In the genomic region with DNA sequence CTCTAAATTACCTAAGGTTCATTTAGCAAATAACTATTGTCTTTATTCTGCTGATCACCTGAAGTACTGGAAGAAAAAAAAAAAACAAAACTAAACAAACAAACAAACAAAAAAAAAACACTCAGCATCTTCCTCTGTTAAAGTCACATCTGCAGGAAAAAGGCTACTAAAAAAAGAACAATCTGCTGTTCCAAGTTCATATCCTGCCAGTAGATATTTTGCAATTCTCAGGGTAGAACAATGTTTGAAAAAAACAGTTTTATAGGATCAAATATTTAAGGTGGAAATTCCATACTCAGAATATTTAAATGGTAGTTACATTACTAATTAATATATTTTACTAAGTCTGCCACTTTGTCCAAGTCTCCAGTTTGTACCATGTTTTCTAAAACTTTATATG, we compare ENCODE assay signal across 23 cellular contexts.
DNase-seq lines count a peak whose midpoint lies in the region; ATAC-seq, FAIRE-seq and TF ChIP-seq lines count a peak whose summit lies in the region.
"Had no signal": no experiment of that assay in that cellular context is flagged by ENCODE, and none has a peak within 500 bp of the region (broad histone marks: within the 10 kb centered on the region; RNA-seq: fewer than 3 reads in every experiment).

No MANE protein-coding gene starts in this region.

- intact Hi-C loops in Right ventricle myocardium superior (cut with DNase I) (no loop called here), cardiac septum (cut with DNase I) (loop anchor here (5.0 kb wide), 1 partner anchor 173 kb away; a partner anchor contains a TSS), kidney (cut with DNase I) (no loop called here)

- no peak for TF ChIP-seq EP300 in suprapubic skin (IDR thresholded peaks at IDR 0.05)

- ATAC-seq in Right ventricle myocardium superior (ENCODE audit: poor library complexity) (peak; percentile 63), GM21367 (IDR thresholded peaks at IDR 0.05; ENCODE audit: unreplicated experiment) (no peak)
- ATAC-seq: activated CD8-positive, alpha-beta memory T cell treated with anti-CD3 and anti-CD28 coated beads, Interleukin-2, amount 10 ng/mL, durations not matched to agents 7 days and 5 days; activated T-cell treated with anti-CD3 and anti-CD28 coated beads, Interleukin-2, amount 50 U/mL, for 72 hours; lower lobe of right lung; upper lobe of right lung had no signal

- no peak for TF ChIP-seq POLR2A in suprapubic skin (IDR thresholded peaks at IDR 0.05)

- H3K27me3 ChIP-seq in suprapubic skin = no peaks in the 10 kb centered on the region
- H3K27me3 ChIP-seq: BLaER1, breast epithelium, neural progenitor cell, upper lobe of right lung had no signal

- H3K9ac ChIP-seq in kidney (ENCODE audit: low read length in 2 of 2) = no peak overlapping the region
- H3K9ac ChIP-seq: BLaER1, neural progenitor cell had no signal

- TF ChIP-seq CTCF in cardiac fibroblast (IDR thresholded peaks at IDR 0.05; ENCODE audit: low read depth, low read length) (no peak), kidney (IDR thresholded peaks at IDR 0.05; ENCODE audit: borderline replicate concordance, extremely low read depth, insufficient read depth) (no peak), suprapubic skin (IDR thresholded peaks at IDR 0.05) (no peak)

- no peaks in the 10 kb centered on the region for H3K36me3 ChIP-seq in kidney (ENCODE audit: control insufficient read depth in 1 of 2, insufficient read depth in 2 of 2, low read length in 2 of 2)
- H3K36me3 ChIP-seq in suprapubic skin = no peaks in the 10 kb centered on the region
- H3K36me3 ChIP-seq: BLaER1, breast epithelium, lower lobe of right lung, neural progenitor cell, upper lobe of right lung had no signal

- H3K4me1 ChIP-seq in kidney (ENCODE audit: control insufficient read depth in 1 of 2, insufficient read depth in 1 of 2, low read depth in 1 of 2, low read length in 2 of 2) (peaks cover 0 to 2% of the 10 kb centered on the region in 2 donors), suprapubic skin (peaks cover 40% of the 10 kb centered on the region)
- H3K4me1 ChIP-seq: BLaER1, neural progenitor cell had no signal

- H3K9me3 ChIP-seq in kidney (ENCODE audit: control insufficient read depth in 1 of 2, low read length in 2 of 2) = no peaks in the 10 kb centered on the region
- no peaks in the 10 kb centered on the region for H3K9me3 ChIP-seq in suprapubic skin
- H3K9me3 ChIP-seq: BLaER1, breast epithelium, lower lobe of right lung, upper lobe of right lung had no signal

- H3K27ac ChIP-seq in kidney (ENCODE audit: low read depth in 2 of 2, low read length in 2 of 2) = peak overlapping the region in 1 of 2 donors; percentile 26
- H3K27ac ChIP-seq in suprapubic skin = peak overlapping the region; percentile 70
- H3K27ac ChIP-seq: BLaER1, lower lobe of right lung, neural progenitor cell, upper lobe of right lung, VCaP had no signal

- no peak overlapping the region for H3K4me3 ChIP-seq in cardiac fibroblast (replicated peaks in 1 of 2; ENCODE audit: low read depth in 2 of 2, low read length in 2 of 2)
- no peak overlapping the region for H3K4me3 ChIP-seq in kidney (ENCODE audit: low read length in 2 of 2)
- H3K4me3 ChIP-seq in suprapubic skin = no peak overlapping the region
- H3K4me3 ChIP-seq: BLaER1, breast epithelium, lower lobe of right lung, neural progenitor cell, upper lobe of right lung had no signal

- no peak for DNase-seq in Right ventricle myocardium superior
- no peak for DNase-seq in cardiac septum (ENCODE audit: low spot score)
- peak; percentile 53 for DNase-seq in cardiac fibroblast (ENCODE audit: low read depth in 2 of 2)
- DNase-seq in kidney = no peak
- no peak for DNase-seq in suprapubic skin (ENCODE audit: low spot score in 2 of 2)
- DNase-seq in NCI-H2107 treated with DMSO at 0.1 percent for 48 hours (lab: John Stamatoyannopoulos, UW; ENCODE audit: unreplicated experiment) = no peak
- DNase-seq in HK-2 (ENCODE audit: unreplicated experiment) = no peak
- DNase-seq: activated CD4-positive, alpha-beta T cell treated with anti-CD3 and anti-CD28 coated beads, Interleukin-2, amount 50 U/mL, for 1 hour; activated CD8-positive, alpha-beta memory T cell treated with anti-CD3 and anti-CD28 coated beads, Interleukin-2, amount 10 ng/mL, durations not matched to agents 7 days and 5 days; activated naive CD4-positive, alpha-beta T cell treated with Interleukin-2 at 50 U/mL for 16 hours; activated T-cell treated with anti-CD3 and anti-CD28 coated beads, Interleukin-2, amount 50 U/mL, for 72 hours; amniotic stem cell; GOT3; lower lobe of right lung; NCI-H187 treated with DMSO at 0.1 percent for 48 hours; NCI-H526 treated with DMSO at 0.1 percent for 48 hours; stimulated activated CD8-positive, alpha-beta memory T cell treated with anti-CD3 and anti-CD28 coated beads, Interleukin-4, amount 100 ng/mL, for 48 hours; upper lobe of right lung had no signal

- peak; percentile 83 for FAIRE-seq in kidney (lab: Jason Lieb, UNC)

Comparison
In these comparisons a context has a peak if more than half of its experiments do, and no peak if none do; other contexts are left out.
1. DNase-seq: peak in cardiac fibroblast (2 of 2); none in Right ventricle myocardium superior (single experiment), cardiac septum (single experiment), kidney (single experiment), suprapubic skin (0 of 2), NCI-H2107 treated with DMSO at 0.1 percent for 48 hours (single experiment) and HK-2 (single experiment).